ENCODE assay signal across 2 cellular contexts in the genomic region with DNA sequence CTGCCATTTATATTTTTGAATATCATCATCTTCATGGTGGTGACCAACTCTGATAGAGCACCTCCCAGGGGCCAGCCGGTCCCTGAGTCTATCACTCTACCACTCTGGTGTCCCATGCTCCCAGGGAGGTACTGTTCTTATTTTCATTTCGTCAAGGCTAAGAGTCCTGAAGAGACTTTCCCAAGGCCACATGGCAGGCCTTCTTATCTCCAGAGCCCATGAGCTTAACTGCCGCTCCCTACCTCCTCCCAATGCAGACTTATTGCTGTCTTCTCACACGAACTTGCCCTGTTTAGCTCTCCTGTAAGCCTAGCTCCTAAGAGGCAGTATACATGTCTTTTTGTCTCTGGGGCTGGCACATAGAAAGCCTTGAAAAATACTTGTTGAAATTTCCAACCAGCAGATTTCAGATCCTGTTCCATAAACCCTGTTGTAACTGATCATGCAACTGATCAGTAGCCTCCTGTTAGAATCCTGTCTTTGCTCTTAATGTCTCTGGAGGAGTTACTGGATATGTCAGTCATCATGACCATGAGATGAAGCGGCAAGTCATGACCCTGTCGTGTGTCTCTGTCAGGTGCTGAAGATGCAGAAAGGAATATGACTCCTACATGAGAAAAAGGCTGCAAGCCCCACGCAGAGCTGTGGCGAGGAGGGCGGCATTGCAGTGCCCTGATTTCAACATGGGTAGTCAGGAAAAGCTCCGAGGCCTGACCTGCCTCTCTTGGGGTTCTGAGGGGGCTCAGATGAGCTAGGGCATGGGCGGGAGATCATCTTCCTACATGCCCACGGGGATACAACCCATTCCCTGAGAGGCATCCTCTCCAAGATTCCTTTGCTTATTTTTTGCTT.
TF ChIP-seq lines count a peak whose summit lies in the region.

No MANE protein-coding gene starts in this region.

TF ChIP-seq in K562, 482 proteins besides CTCF, POLR2A, EP300 and RAD21 (continues in another document):
- TF ChIP-seq PTRF (tag; IDR thresholded peaks at IDR 0.05), result no peak
- peak; percentile 93 for TF ChIP-seq L3MBTL2 (IDR thresholded peaks at IDR 0.05)
- peak; percentile 51; the same call in 1 of the 2 replicates for TF ChIP-seq MTA2 (IDR thresholded peaks at IDR 0.05; ENCODE audit: low read depth)
- no peak for TF ChIP-seq ZNF140 (CRISPR knock-in tag; IDR thresholded peaks at IDR 0.05)
- peak in 1 of 2 experiments; percentile 13 for TF ChIP-seq NCOA2 (IDR thresholded peaks at IDR 0.05; ENCODE audit: partially characterized antibody in 2 of 2)
- TF ChIP-seq, protein P1, sequence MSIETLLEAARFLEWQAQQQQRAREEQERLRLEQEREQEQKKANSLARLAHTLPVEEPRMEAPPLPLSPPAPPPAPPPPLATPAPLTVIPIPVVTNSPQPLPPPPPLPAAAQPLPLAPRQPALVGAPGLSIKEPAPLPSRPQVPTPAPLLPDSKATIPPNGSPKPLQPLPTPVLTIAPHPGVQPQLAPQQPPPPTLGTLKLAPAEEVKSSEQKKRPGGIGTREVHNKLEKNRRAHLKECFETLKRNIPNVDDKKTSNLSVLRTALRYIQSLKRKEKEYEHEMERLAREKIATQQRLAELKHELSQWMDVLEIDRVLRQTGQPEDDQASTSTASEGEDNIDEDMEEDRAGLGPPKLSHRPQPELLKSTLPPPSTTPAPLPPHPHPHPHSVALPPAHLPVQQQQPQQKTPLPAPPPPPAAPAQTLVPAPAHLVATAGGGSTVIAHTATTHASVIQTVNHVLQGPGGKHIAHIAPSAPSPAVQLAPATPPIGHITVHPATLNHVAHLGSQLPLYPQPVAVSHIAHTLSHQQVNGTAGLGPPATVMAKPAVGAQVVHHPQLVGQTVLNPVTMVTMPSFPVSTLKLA (conservative IDR thresholded peaks at IDR 0.05), result peak; percentile 59 to 80; a peak in 3 of 4 replicates
- no peak for TF ChIP-seq PHTF2 (CRISPR knock-in tag; IDR thresholded peaks at IDR 0.05)
- TF ChIP-seq MEIS2 (IDR thresholded peaks at IDR 0.05; ENCODE audit: partially characterized antibody), result peak; percentile 79
- no peak for TF ChIP-seq ZNF224 (CRISPR knock-in tag; IDR thresholded peaks at IDR 0.05)
- TF ChIP-seq ZBTB1 (CRISPR knock-in tag; IDR thresholded peaks at IDR 0.05; ENCODE audit: borderline replicate concordance, low read depth), result no peak
- no peak for TF ChIP-seq HMG20A (CRISPR knock-in tag; conservative IDR thresholded peaks at IDR 0.05)
- peak in 1 of 2 experiments; percentile 55; a peak in 2 of 4 replicates for TF ChIP-seq TRIM24 (IDR thresholded peaks at IDR 0.05)
- peak; percentile 78 for TF ChIP-seq TCF3 (CRISPR knock-in tag; IDR thresholded peaks at IDR 0.05)
- no peak for TF ChIP-seq SMAD2 (IDR thresholded peaks at IDR 0.05; ENCODE audit: low read depth, low read length)
- TF ChIP-seq, protein P2, sequence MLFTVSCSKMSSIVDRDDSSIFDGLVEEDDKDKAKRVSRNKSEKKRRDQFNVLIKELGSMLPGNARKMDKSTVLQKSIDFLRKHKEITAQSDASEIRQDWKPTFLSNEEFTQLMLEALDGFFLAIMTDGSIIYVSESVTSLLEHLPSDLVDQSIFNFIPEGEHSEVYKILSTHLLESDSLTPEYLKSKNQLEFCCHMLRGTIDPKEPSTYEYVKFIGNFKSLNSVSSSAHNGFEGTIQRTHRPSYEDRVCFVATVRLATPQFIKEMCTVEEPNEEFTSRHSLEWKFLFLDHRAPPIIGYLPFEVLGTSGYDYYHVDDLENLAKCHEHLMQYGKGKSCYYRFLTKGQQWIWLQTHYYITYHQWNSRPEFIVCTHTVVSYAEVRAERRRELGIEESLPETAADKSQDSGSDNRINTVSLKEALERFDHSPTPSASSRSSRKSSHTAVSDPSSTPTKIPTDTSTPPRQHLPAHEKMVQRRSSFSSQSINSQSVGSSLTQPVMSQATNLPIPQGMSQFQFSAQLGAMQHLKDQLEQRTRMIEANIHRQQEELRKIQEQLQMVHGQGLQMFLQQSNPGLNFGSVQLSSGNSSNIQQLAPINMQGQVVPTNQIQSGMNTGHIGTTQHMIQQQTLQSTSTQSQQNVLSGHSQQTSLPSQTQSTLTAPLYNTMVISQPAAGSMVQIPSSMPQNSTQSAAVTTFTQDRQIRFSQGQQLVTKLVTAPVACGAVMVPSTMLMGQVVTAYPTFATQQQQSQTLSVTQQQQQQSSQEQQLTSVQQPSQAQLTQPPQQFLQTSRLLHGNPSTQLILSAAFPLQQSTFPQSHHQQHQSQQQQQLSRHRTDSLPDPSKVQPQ (CRISPR knock-in tag; IDR thresholded peaks at IDR 0.05; ENCODE audit: borderline replicate concordance), result no peak
- no peak for TF ChIP-seq ZBTB7A (IDR thresholded peaks at IDR 0.05; ENCODE audit: borderline replicate concordance, control insufficient read depth, low read depth, low read length)
- no peak for TF ChIP-seq ZFP30 (CRISPR knock-in tag; IDR thresholded peaks at IDR 0.05; ENCODE audit: borderline replicate concordance)
- no peak for TF ChIP-seq RNF2 (IDR thresholded peaks at IDR 0.05)
- TF ChIP-seq HDAC1 (IDR thresholded peaks at IDR 0.05), result peak in 1 of 2 experiments; percentile 44; a peak in 1 of 4 replicates
- peak; percentile 78; the same call in 1 of the 2 replicates for TF ChIP-seq NBN (IDR thresholded peaks at IDR 0.05; ENCODE audit: low read depth)
- TF ChIP-seq ZNF347 (CRISPR knock-in tag; IDR thresholded peaks at IDR 0.05; ENCODE audit: low read depth), result no peak
- TF ChIP-seq, protein P3, sequence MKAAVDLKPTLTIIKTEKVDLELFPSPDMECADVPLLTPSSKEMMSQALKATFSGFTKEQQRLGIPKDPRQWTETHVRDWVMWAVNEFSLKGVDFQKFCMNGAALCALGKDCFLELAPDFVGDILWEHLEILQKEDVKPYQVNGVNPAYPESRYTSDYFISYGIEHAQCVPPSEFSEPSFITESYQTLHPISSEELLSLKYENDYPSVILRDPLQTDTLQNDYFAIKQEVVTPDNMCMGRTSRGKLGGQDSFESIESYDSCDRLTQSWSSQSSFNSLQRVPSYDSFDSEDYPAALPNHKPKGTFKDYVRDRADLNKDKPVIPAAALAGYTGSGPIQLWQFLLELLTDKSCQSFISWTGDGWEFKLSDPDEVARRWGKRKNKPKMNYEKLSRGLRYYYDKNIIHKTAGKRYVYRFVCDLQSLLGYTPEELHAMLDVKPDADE (conservative IDR thresholded peaks at IDR 0.05; ENCODE audit: control insufficient read depth, low read depth, low read length), result no peak
- TF ChIP-seq, protein P4, sequence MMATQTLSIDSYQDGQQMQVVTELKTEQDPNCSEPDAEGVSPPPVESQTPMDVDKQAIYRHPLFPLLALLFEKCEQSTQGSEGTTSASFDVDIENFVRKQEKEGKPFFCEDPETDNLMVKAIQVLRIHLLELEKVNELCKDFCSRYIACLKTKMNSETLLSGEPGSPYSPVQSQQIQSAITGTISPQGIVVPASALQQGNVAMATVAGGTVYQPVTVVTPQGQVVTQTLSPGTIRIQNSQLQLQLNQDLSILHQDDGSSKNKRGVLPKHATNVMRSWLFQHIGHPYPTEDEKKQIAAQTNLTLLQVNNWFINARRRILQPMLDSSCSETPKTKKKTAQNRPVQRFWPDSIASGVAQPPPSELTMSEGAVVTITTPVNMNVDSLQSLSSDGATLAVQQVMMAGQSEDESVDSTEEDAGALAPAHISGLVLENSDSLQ (IDR thresholded peaks at IDR 0.05), result peak; percentile 83
- TF ChIP-seq ADNP (tag; IDR thresholded peaks at IDR 0.05), result no peak
- no peak for TF ChIP-seq EZH2 (IDR thresholded peaks at IDR 0.05; ENCODE audit: borderline replicate concordance, low read depth, low read length)
- peak; percentile 75 for TF ChIP-seq SMARCA4 (IDR thresholded peaks at IDR 0.05)
- no peak for TF ChIP-seq FUS (optimal IDR thresholded peaks at IDR 0.05; ENCODE audit: low read depth, low read length)
- TF ChIP-seq NFRKB (IDR thresholded peaks at IDR 0.05; ENCODE audit: low read depth), result 0 out of 2 replicates have a peak, but pooled peaks have one; percentile 37
- TF ChIP-seq TRIM28 (IDR thresholded peaks at IDR 0.05), result no peak
- TF ChIP-seq TAF9B (IDR thresholded peaks at IDR 0.05; ENCODE audit: partially characterized antibody), result no peak

TF ChIP-seq in SK-N-SH, 30 proteins besides CTCF, POLR2A, EP300 and RAD21:
- TF ChIP-seq FOXM1 (IDR thresholded peaks at IDR 0.05; ENCODE audit: low read depth) (no peak), ELF1 (IDR thresholded peaks at IDR 0.05) (no peak), EZH2phosphoT487 (IDR thresholded peaks at IDR 0.05; ENCODE audit: borderline replicate concordance, low read depth) (no peak), JUND (IDR thresholded peaks at IDR 0.05) (no peak), REST (IDR thresholded peaks at IDR 0.05; ENCODE audit: low read depth, low read length) (no peak), SMC3 (IDR thresholded peaks at IDR 0.05; ENCODE audit: low read depth, low read length) (no peak), MXI1 (IDR thresholded peaks at IDR 0.05; ENCODE audit: low read depth, low read length) (no peak), TAF1 (IDR thresholded peaks at IDR 0.05; ENCODE audit: borderline replicate concordance, low read depth, low read length) (no peak), GATA2 (CRISPR knock-in tag; IDR thresholded peaks at IDR 0.05) (no peak), GABPA (IDR thresholded peaks at IDR 0.05; ENCODE audit: low read depth) (no peak), FOSL2 (IDR thresholded peaks at IDR 0.05; ENCODE audit: borderline replicate concordance, low read depth) (no peak), POLR2AphosphoS5 (IDR thresholded peaks at IDR 0.05; ENCODE audit: low read depth, low read length) (no peak), FOXJ3 (CRISPR knock-in tag; IDR thresholded peaks at IDR 0.05) (no peak)
TF ChIP-seq in SK-N-SH: peak in this region for 0.
